In the genomic region with DNA sequence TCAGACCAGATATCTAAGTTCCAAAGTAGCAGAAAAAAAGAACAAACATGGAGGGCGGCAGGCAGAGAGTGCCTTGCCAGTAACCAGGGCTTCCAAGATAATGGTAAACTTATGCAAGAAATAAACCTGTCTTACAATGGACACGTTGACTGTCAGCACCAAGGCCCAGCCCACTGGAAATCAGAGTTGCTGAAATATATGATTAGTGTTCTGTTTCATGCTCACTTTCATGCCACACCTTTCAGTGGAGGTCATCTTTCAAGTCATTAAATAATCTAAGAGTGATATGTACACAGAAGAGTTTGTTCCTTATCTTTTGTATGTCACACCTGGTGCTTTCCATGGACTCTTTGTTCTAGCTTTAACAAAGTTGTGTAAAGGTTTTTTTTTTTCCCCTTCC, we compare ENCODE assay signal across 15 cellular contexts.
"Had no signal": no experiment of that assay in that cellular context is flagged by ENCODE, and none has a peak within 500 bp of the region (broad histone marks: within the 10 kb centered on the region; RNA-seq: fewer than 3 reads in every experiment).

No MANE protein-coding gene starts in this region.

- DNase-seq: activated CD4-positive, alpha-beta T cell treated with anti-CD3 and anti-CD28 coated beads for 1 hour; activated CD4-positive, alpha-beta T cell treated with anti-CD3 and anti-CD28 coated beads, Interleukin-2, amount 50 U/mL, for 48 hours; activated CD8-positive, alpha-beta memory T cell treated with anti-CD3 and anti-CD28 coated beads, Interleukin-2, amount 10 ng/mL, durations not matched to agents 7 days and 5 days; activated effector memory CD4-positive, alpha-beta T cell treated with anti-CD3 and anti-CD28 coated beads, Interleukin-2, amount 50 U/mL, for 16 hours; activated naive CD8-positive, alpha-beta T cell treated with anti-CD3 and anti-CD28 coated beads for 36 hours; activated T-cell treated with anti-CD3 and anti-CD28 coated beads, Interleukin-2, amount 50 U/mL, for 24 hours; foreskin melanocyte; left lung; sigmoid colon; stimulated activated CD4-positive, alpha-beta T cell treated with anti-CD3 and anti-CD28 coated beads, Interleukin-12 subunit alpha, Interleukin-12 subunit beta, amount 100 ng/mL, for 4 hours; stimulated activated CD4-positive, alpha-beta T cell treated with anti-CD3 and anti-CD28 coated beads, Interleukin-2, amount 100 ng/mL, for 48 hours; stimulated activated CD8-positive, alpha-beta memory T cell treated with anti-CD3 and anti-CD28 coated beads, Interleukin-4, amount 100 ng/mL, for 48 hours; stimulated activated naive CD8-positive, alpha-beta T cell treated with anti-CD3 and anti-CD28 coated beads, Interleukin-15, Interleukin-2, amounts not matched to agents 100 U/mL and 50 U/mL, for 24 hours; uterus had no signal

- H3K36me3 Mint-ChIP-seq: activated CD8-positive, alpha-beta memory T cell treated with anti-CD3 and anti-CD28 coated beads, Interleukin-2, amount 10 ng/mL, durations not matched to agents 7 days and 5 days; activated naive CD8-positive, alpha-beta T cell treated with anti-CD3 and anti-CD28 coated beads for 36 hours had no signal

- H3K36me3 ChIP-seq: left lung, sigmoid colon, thoracic aorta, uterus had no signal

- H3K27ac ChIP-seq: left lung, sigmoid colon, thoracic aorta, uterus had no signal

- H3K27me3 Mint-ChIP-seq: activated CD8-positive, alpha-beta memory T cell treated with anti-CD3 and anti-CD28 coated beads, Interleukin-2, amount 10 ng/mL, durations not matched to agents 7 days and 5 days had no signal

- H3K4me1 Mint-ChIP-seq: activated CD8-positive, alpha-beta memory T cell treated with anti-CD3 and anti-CD28 coated beads, Interleukin-2, amount 10 ng/mL, durations not matched to agents 7 days and 5 days; activated naive CD8-positive, alpha-beta T cell treated with anti-CD3 and anti-CD28 coated beads for 36 hours had no signal

- H3K9me3 Mint-ChIP-seq: activated naive CD8-positive, alpha-beta T cell treated with anti-CD3 and anti-CD28 coated beads for 36 hours; activated T-cell treated with anti-CD3 and anti-CD28 coated beads, Interleukin-2, amount 50 U/mL, for 24 hours had no signal

- H3K27ac Mint-ChIP-seq: activated CD8-positive, alpha-beta memory T cell treated with anti-CD3 and anti-CD28 coated beads, Interleukin-2, amount 10 ng/mL, durations not matched to agents 7 days and 5 days; activated naive CD8-positive, alpha-beta T cell treated with anti-CD3 and anti-CD28 coated beads for 36 hours; activated T-cell treated with anti-CD3 and anti-CD28 coated beads, Interleukin-2, amount 50 U/mL, for 24 hours had no signal

- H3K27me3 ChIP-seq: left lung, sigmoid colon, uterus had no signal

- H3K9me3 ChIP-seq: left lung, sigmoid colon, thoracic aorta, uterus had no signal

- H3K4me3 ChIP-seq: left lung, sigmoid colon, thoracic aorta, uterus had no signal

- H3K4me3 Mint-ChIP-seq: activated CD8-positive, alpha-beta memory T cell treated with anti-CD3 and anti-CD28 coated beads, Interleukin-2, amount 10 ng/mL, durations not matched to agents 7 days and 5 days; activated naive CD8-positive, alpha-beta T cell treated with anti-CD3 and anti-CD28 coated beads for 36 hours; activated T-cell treated with anti-CD3 and anti-CD28 coated beads, Interleukin-2, amount 50 U/mL, for 24 hours had no signal

- H3K4me1 ChIP-seq: sigmoid colon, uterus had no signal
